In the genomic region with DNA sequence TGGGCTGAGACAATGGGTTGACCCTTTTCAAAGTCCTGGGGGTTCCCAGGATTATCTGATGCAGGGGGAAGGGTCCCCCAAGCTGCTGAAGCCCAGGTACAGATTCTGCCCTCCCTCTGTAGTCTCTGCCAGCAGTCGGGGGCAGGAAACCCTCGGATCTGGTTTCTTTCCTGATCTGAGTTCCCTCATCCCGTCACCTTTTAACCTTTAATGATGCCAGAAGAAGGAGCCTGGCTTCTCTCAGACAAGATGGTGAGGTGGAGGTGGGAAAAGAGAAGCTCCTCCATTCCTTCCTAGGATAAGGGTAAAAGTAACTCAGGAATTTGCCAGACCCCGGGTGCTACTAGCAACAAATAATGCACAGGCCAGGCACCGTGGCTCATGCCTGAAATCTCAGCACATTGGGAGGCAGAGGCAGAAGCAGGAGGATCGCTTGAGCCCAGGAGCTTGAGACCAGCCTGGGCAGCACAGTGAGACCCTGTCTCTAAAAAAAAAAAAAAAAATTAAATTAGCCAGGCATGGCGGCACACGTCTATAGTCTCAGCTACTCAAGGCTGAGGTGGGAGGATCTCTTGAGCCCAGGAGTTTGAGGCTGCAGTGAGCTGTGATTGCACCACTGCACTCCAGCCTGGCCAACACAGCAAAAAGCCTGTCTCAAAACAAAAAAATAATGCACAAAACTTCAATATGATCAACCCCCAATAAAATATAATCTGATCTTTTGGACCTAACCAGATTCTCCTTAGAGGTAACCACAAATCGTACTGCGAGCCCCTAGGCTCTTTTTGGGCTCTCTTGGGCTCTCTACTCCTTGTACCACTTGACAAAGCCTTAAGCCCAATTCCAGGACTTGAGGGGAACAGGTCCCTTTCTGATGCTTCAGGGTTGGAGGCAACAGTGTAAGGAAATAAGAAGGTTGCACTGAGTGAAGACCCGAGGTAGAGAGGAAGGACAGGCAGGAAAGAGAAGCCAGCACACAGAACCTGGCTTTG, we compare ENCODE assay signal across 13 cellular contexts. TPM values are rescaled to one million over a fixed set of nuclear protein-coding genes. Genes with fewer than 3 reads are reported as not detected.
DNase-seq lines count a peak whose midpoint lies in the region; ATAC-seq and TF ChIP-seq lines count a peak whose summit lies in the region.
"Had no signal": no experiment of that assay in that cellular context is flagged by ENCODE, and none has a peak within 500 bp of the region (broad histone marks: within the 10 kb centered on the region; RNA-seq: fewer than 3 reads in every experiment).

No MANE protein-coding gene starts in this region.

- peaks cover 11% of the 10 kb centered on the region for H3K27me3 Mint-ChIP-seq in activated CD4-positive, alpha-beta T cell treated with anti-CD3 and anti-CD28 coated beads for 36 hours

- H3K4me3 ChIP-seq in PC-3 (ENCODE audit: low read length), result peak overlapping the region; percentile 55
- H3K4me3 ChIP-seq in colonic mucosa, result no peak overlapping the region
- H3K4me3 ChIP-seq in mucosa of rectum (ENCODE audit: low read length in 2 of 2), result peak overlapping the region in 1 of 2 donors; percentile 64
- H3K4me3 ChIP-seq in transverse colon, result peak overlapping the region in 1 of 4 donors; percentile 44

- H3K79me2 ChIP-seq in PC-3 (ENCODE audit: low read length), result peaks cover 99% of the 10 kb centered on the region

- CTCF ChIA-PET in PC-3 (lab: Charles Lee), result interaction anchor here (0.6 to 1.2 kb wide), 3 partner anchors 30 to 111 kb away, joined by 6 to 9 read pairs (median 8); no protein-coding TSS in a partner anchor
- CTCF ChIA-PET in activated CD4-positive, alpha-beta T cell treated with anti-CD3 and anti-CD28 coated beads for 36 hours (lab: Charles Lee), result interaction anchor here (0.7 to 1.3 kb wide), 2 partner anchors 64 to 198 kb away, joined by 4 read pairs; no protein-coding TSS in a partner anchor

- H3K27ac Mint-ChIP-seq in activated CD4-positive, alpha-beta T cell treated with anti-CD3 and anti-CD28 coated beads for 36 hours, result no peak overlapping the region

- H3K9ac ChIP-seq in PC-3 (ENCODE audit: low read length) (peak overlapping the region; percentile 52), colonic mucosa (ENCODE audit: low read depth in 2 of 2, low read length in 2 of 2) (peak overlapping the region; percentile 25 to 96), mucosa of rectum (ENCODE audit: low read depth in 1 of 2, low read length in 2 of 2) (peak overlapping the region; percentile 18 to 77)

- H3K4me1 ChIP-seq in PC-3 (ENCODE audit: insufficient read depth, low read length), result peaks cover 67% of the 10 kb centered on the region
- peaks cover 23% of the 10 kb centered on the region for H3K4me1 ChIP-seq in colonic mucosa
- peaks cover 42 to 48% of the 10 kb centered on the region in 2 donors for H3K4me1 ChIP-seq in mucosa of rectum (ENCODE audit: control insufficient read depth in 2 of 2, insufficient read depth in 2 of 2, low read length in 2 of 2)
- H3K4me1 ChIP-seq in transverse colon, result peaks cover 30 to 87% (median 73%) of the 10 kb centered on the region in 4 donors

- H3K9me2 ChIP-seq in PC-3 (replicated peaks; ENCODE audit: low read length), result no peaks in the 10 kb centered on the region

- in situ Hi-C loops in transverse colon (cut with MboI; ENCODE audit: low pct_ligation_motif_present in 1 of 4, low pct_unique_long_range_greater_than_20kb in 1 of 4, low sequenced_read_pairs in 3 of 4), result no loop called here

- H4K20me1 ChIP-seq in PC-3 (ENCODE audit: low read length), result peaks cover 12% of the 10 kb centered on the region

- TF ChIP-seq POLR2A in transverse colon (IDR thresholded peaks at IDR 0.05), result no peak

- no peaks in the 10 kb centered on the region for H3K9me3 ChIP-seq in PC-3 (ENCODE audit: low read length)
- no peaks in the 10 kb centered on the region for H3K9me3 ChIP-seq in colonic mucosa
- H3K9me3 ChIP-seq in mucosa of rectum (ENCODE audit: control insufficient read depth in 2 of 2, low read length in 2 of 2), result no peaks in the 10 kb centered on the region
- no peaks in the 10 kb centered on the region for H3K9me3 ChIP-seq in transverse colon

- H3K4me1 Mint-ChIP-seq in activated CD4-positive, alpha-beta T cell treated with anti-CD3 and anti-CD28 coated beads for 36 hours, result peaks cover 10% of the 10 kb centered on the region

- H3K4me3 Mint-ChIP-seq in activated CD4-positive, alpha-beta T cell treated with anti-CD3 and anti-CD28 coated beads for 36 hours, result no peak overlapping the region

- H3K36me3 Mint-ChIP-seq in activated CD4-positive, alpha-beta T cell treated with anti-CD3 and anti-CD28 coated beads for 36 hours (ENCODE audit: low read depth), result no peaks in the 10 kb centered on the region

- peak overlapping the region; percentile 82 for H3K27ac ChIP-seq in PC-3 (ENCODE audit: low read length)
- H3K27ac ChIP-seq in colonic mucosa, result peak overlapping the region; percentile 98
- peak overlapping the region; percentile 88 to 91 for H3K27ac ChIP-seq in mucosa of rectum (ENCODE audit: low read depth in 2 of 2, low read length in 2 of 2)
- peak overlapping the region; percentile 99 to 100 (median 100) for H3K27ac ChIP-seq in transverse colon

- no TSS peak for BruUV-seq in PC-3 (replicated peaks; lab: Mats Ljungman, UMichigan)

- peak overlapping the region; percentile 79 for H3K4me2 ChIP-seq in PC-3 (ENCODE audit: low read length)

- POLR2A ChIA-PET in PC-3 (lab: Charles Lee; ENCODE audit: unreplicated experiment), result no interaction called here
- POLR2A ChIA-PET in activated CD4-positive, alpha-beta T cell treated with anti-CD3 and anti-CD28 coated beads for 36 hours (lab: Charles Lee), result no interaction called here

- H2AFZ ChIP-seq in PC-3 (ENCODE audit: low read length), result no peak overlapping the region

- WGBS in transverse colon (ENCODE audit: low coverage in 1 of 2), 2 donors, result 45 to 51% methylated on average over 7 to 11 of the region's 11 CpGs

- 0 out of 2 replicates have a peak, but pooled peaks cover 7% of the 10 kb centered on the region for H3K36me3 ChIP-seq in PC-3 (ENCODE audit: low read depth, low read length)
- H3K36me3 ChIP-seq in colonic mucosa, result no peaks in the 10 kb centered on the region
- no peaks in the 10 kb centered on the region for H3K36me3 ChIP-seq in mucosa of rectum (ENCODE audit: control insufficient read depth in 2 of 2, insufficient read depth in 2 of 2, low read length in 2 of 2)
- H3K36me3 ChIP-seq in transverse colon, result no peaks in the 10 kb centered on the region

- no peaks in the 10 kb centered on the region for H3F3A ChIP-seq in PC-3 (ENCODE audit: low read length, unreplicated experiment)

- TF ChIP-seq CTCF in PC-3 (conservative IDR thresholded peaks at IDR 0.05; ENCODE audit: low read depth, low read length) (no peak), colonic mucosa (IDR thresholded peaks at IDR 0.05) (no peak), transverse colon (IDR thresholded peaks at IDR 0.05) (no peak)

- no peak for ATAC-seq in PC-3
- no peak for ATAC-seq in activated CD4-positive, alpha-beta T cell treated with anti-CD3 and anti-CD28 coated beads for 36 hours

- TF ChIP-seq EP300 in transverse colon (IDR thresholded peaks at IDR 0.05; ENCODE audit: low read depth), result no peak

- intact Hi-C loops in PC-3 (cut with micrococcal nuclease), result loop anchor here (1.0 to 10.0 kb wide), 3 partner anchors 13 to 899 kb away; a partner anchor contains a TSS
- intact Hi-C loops in colonic mucosa (cut with DNase I), result no loop called here
- intact Hi-C loops in transverse colon (cut with DNase I; ENCODE audit: low total_unique reads), result no loop called here
- intact Hi-C loops in activated CD4-positive, alpha-beta T cell treated with anti-CD3 and anti-CD28 coated beads for 36 hours (cut with DNase I, micrococcal nuclease), result no loop called here

- no peaks in the 10 kb centered on the region for H3K9me3 Mint-ChIP-seq in activated CD4-positive, alpha-beta T cell treated with anti-CD3 and anti-CD28 coated beads for 36 hours (ENCODE audit: low read depth)

- H3K27me3 ChIP-seq in PC-3 (ENCODE audit: low read length) (no peaks in the 10 kb centered on the region), colonic mucosa (no peaks in the 10 kb centered on the region), mucosa of rectum (ENCODE audit: control insufficient read depth in 2 of 2, insufficient read depth in 2 of 2, low read length in 2 of 2) (no peaks in the 10 kb centered on the region), transverse colon (no peaks in the 10 kb centered on the region)

- DNase-seq in PC-3 (no peak), colonic mucosa (no peak), transverse colon (no peak), amygdala (lab: John Stamatoyannopoulos, UW) (no peak), NCI-H69 (lab: John Stamatoyannopoulos, UW) (no peak)
- no peak for DNase-seq in activated CD4-positive, alpha-beta T cell treated with anti-CD3 and anti-CD28 coated beads for 36 hours
- DNase-seq: activated CD8-positive, alpha-beta memory T cell treated with anti-CD3 and anti-CD28 coated beads, Interleukin-2, amount 50 U/mL, for 4 hours; NCI-H1436 treated with DMSO at 0.1 percent for 48 hours; SHP77 treated with DMSO at 0.1 percent for 48 hours; stimulated activated CD4-positive, alpha-beta T cell treated with anti-CD3 and anti-CD28 coated beads, Interleukin-2, amount 100 ng/mL, for 48 hours had no signal

RNA-seq across cellular contexts. Expression of a gene that starts 5.7 kb away (rescaled TPM):
- 83.1 and 109 TPM in 2 replicates for total RNA-seq in PC-3 (2014; rRNA removed)
- total RNA-seq in colonic mucosa, result 10 to 100 TPM; 52.8 to 65.3 TPM
- total RNA-seq in transverse colon, result 10 to 100 TPM; 54.9 to 75.6 (median 69.6) TPM
- under 1 TPM; 0.87 to 0.91 TPM for total RNA-seq in activated CD4-positive, alpha-beta T cell treated with anti-CD3 and anti-CD28 coated beads for 36 hours

RNA-seq across cellular contexts. Expression of a gene that starts 44.5 kb away (rescaled TPM):
- total RNA-seq in PC-3 (2014; rRNA removed) (not detected in 2 replicates), colonic mucosa (not detected), transverse colon (not detected)
- not detected for total RNA-seq in activated CD4-positive, alpha-beta T cell treated with anti-CD3 and anti-CD28 coated beads for 36 hours
- total RNA-seq: dermis microvascular lymphatic vessel endothelial cell, lung microvascular endothelial cell had no signal

Comparison
In these comparisons a context has a peak if more than half of its experiments do, and no peak if none do; other contexts are left out.
1. RNA of a gene that starts 5.7 kb away (total RNA-seq): 83.1 to 109 TPM in PC-3, 54.9 to 75.6 TPM in transverse colon and 52.8 to 65.3 TPM in colonic mucosa; 0.87 to 0.91 TPM in activated CD4-positive, alpha-beta T cell treated with anti-CD3 and anti-CD28 coated beads for 36 hours; every median in the first group is over 10 times any median in the second.
2. Peak in every context shown above with its lines, with median percentiles within 50 percentile points of each other: H3K27ac ChIP-seq and H3K9ac ChIP-seq.